Comparison of ENCODE assay signal across 9 cellular contexts in the genomic region with DNA sequence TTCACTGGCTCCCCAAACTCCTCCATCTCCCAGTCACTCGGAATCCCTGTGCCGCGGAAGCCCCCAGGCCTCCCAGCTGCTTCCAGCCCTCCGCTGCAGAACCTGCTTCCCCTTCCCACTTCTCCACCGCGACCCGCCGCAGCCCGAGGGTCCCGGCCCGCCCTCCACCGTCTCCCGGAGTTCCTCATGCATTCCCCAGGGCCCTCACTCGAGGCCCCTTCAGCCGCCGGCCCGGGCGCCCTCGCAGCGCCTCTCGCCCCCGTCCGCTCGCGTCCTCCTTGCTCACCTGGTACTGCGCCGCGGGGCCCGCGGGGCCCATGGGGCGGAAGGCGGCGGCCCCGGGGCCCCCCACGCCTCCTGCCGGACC. TPM values are rescaled to one million over a fixed set of nuclear protein-coding genes. Genes with fewer than 3 reads are reported as not detected.
DNase-seq lines count a peak whose midpoint lies in the region; ATAC-seq, FAIRE-seq and TF ChIP-seq lines count a peak whose summit lies in the region.
"Had no signal": no experiment of that assay in that cellular context is flagged by ENCODE, and none has a peak within 500 bp of the region (broad histone marks: within the 10 kb centered on the region; RNA-seq: fewer than 3 reads in every experiment).

No MANE protein-coding gene starts in this region.

- H3K27ac ChIP-seq in Panc1 (ENCODE audit: low read length) = peak overlapping the region; percentile 72
- H3K27ac ChIP-seq in neural progenitor cell = peak overlapping the region; percentile 76

- H2AFZ ChIP-seq in neural progenitor cell (replicated peaks) = peak overlapping the region; percentile 34

- H3K79me2 ChIP-seq in neural progenitor cell (ENCODE audit: low read depth) = peaks cover 46% of the 10 kb centered on the region

- BruUV-seq in Panc1 (replicated peaks; lab: Mats Ljungman, UMichigan) = no TSS peak

- H3K36me3 ChIP-seq in Panc1 (ENCODE audit: control insufficient read depth, insufficient read depth, low read length) (peaks cover 6% of the 10 kb centered on the region; the same call in 1 of the 2 replicates), neural progenitor cell (no peaks in the 10 kb centered on the region)

- H3K4me1 Mint-ChIP-seq in endothelial cell (ENCODE audit: unreplicated experiment) (peaks cover 22% of the 10 kb centered on the region), neural progenitor cell (peaks cover 26% of the 10 kb centered on the region)

- intact Hi-C loops in Panc1 (cut with micrococcal nuclease; ENCODE audit: unreplicated experiment) = no loop called here

- CTCF ChIA-PET in Panc1 (lab: Charles Lee) = no interaction called here

- ATAC-seq in HG02678 (IDR thresholded peaks at IDR 0.05; ENCODE audit: unreplicated experiment) (peak; percentile 28), Panc1 (peak; percentile 33)

- in situ Hi-C loops in Panc1 (cut with HindIII; ENCODE audit: low pct_unique_long_range_greater_than_20kb, low sequenced_read_pairs) = no loop called here

- H3K27me3 Mint-ChIP-seq in endothelial cell (ENCODE audit: unreplicated experiment) (peaks cover 3% of the 10 kb centered on the region), neural progenitor cell (ENCODE audit: insufficient read depth, low read depth) (no peaks in the 10 kb centered on the region)

- H3K9me3 ChIP-seq in Panc1 (ENCODE audit: control insufficient read depth, insufficient read depth, low read depth, low read length) (no peaks in the 10 kb centered on the region), neural progenitor cell (ENCODE audit: low read depth) (no peaks in the 10 kb centered on the region)

- H3K9me3 Mint-ChIP-seq in endothelial cell (ENCODE audit: unreplicated experiment) (no peaks in the 10 kb centered on the region), neural progenitor cell (no peaks in the 10 kb centered on the region)

- POLR2A ChIA-PET in Panc1 (lab: Charles Lee) = no interaction called here

- peak overlapping the region; percentile 92 for H3K27ac Mint-ChIP-seq in endothelial cell (ENCODE audit: unreplicated experiment)
- peak overlapping the region; percentile 96 for H3K27ac Mint-ChIP-seq in neural progenitor cell

- H3K4me3 ChIP-seq in Panc1 (ENCODE audit: low read depth in 2 of 2, low read length in 2 of 2) (peak overlapping the region; percentile 78 to 82), neural progenitor cell (peak overlapping the region; percentile 95)

- peaks cover 25% of the 10 kb centered on the region for H4K20me1 ChIP-seq in neural progenitor cell (ENCODE audit: low read depth)

- TF ChIP-seq CTCF in Panc1 (IDR thresholded peaks at IDR 0.05) (no peak), endothelial cell (IDR thresholded peaks at IDR 0.05; ENCODE audit: unreplicated experiment) (no peak), neural progenitor cell (IDR thresholded peaks at IDR 0.05) (peak; percentile 4), D721Med (IDR thresholded peaks at IDR 0.05; ENCODE audit: insufficient read depth, missing control alignments) (no peak)

- H3K4me1 ChIP-seq in Panc1 (ENCODE audit: control insufficient read depth, insufficient read depth, low read length) (peaks cover 31% of the 10 kb centered on the region), neural progenitor cell (peaks cover 21% of the 10 kb centered on the region)

- FAIRE-seq in D721Med (lab: Jason Lieb, UNC) = no peak

- H3K4me3 Mint-ChIP-seq in endothelial cell (ENCODE audit: unreplicated experiment) (peak overlapping the region; percentile 99), neural progenitor cell (peak overlapping the region; percentile 97)

- no peaks in the 10 kb centered on the region for H3K36me3 Mint-ChIP-seq in endothelial cell (ENCODE audit: low read depth, unreplicated experiment)
- H3K36me3 Mint-ChIP-seq in neural progenitor cell = peaks cover under 1% of the 10 kb centered on the region

- H3K27me3 ChIP-seq in Panc1 (ENCODE audit: control insufficient read depth, insufficient read depth, low read length) (no peaks in the 10 kb centered on the region), neural progenitor cell (peaks cover 31% of the 10 kb centered on the region)

- peak overlapping the region; percentile 99 for H3K4me2 ChIP-seq in neural progenitor cell

- peaks cover 29% of the 10 kb centered on the region for H3F3A ChIP-seq in neural progenitor cell (ENCODE audit: low read depth)

- peak; percentile 44 for DNase-seq in SIG-M5 treated with dmso at 0.1 percent for 504 hours (lab: John Stamatoyannopoulos, UW; ENCODE audit: unreplicated experiment)
- DNase-seq in SIG-M5 (lab: John Stamatoyannopoulos, UW) = no peak
- DNase-seq in Panc1 (ENCODE audit: low read depth, low spot score) = no peak
- DNase-seq in endothelial cell (ENCODE audit: low spot score) = peak; percentile 52
- no peak for DNase-seq in neural progenitor cell (ENCODE audit: low spot score)
- DNase-seq in D721Med (ENCODE audit: insufficient read length, low spot score) = no peak
- DNase-seq in stimulated activated CD4-positive, alpha-beta T cell treated with anti-CD3 and anti-CD28 coated beads, Interleukin-2, amount 100 ng/mL, for 48 hours = no peak

- H3K9ac ChIP-seq in neural progenitor cell = peak overlapping the region; percentile 69

RNA-seq across cellular contexts. Expression of gene SMARCD2, which starts 0.3 kb away (rescaled TPM):
- total RNA-seq in Panc1 (2021; ENCODE audit: unreplicated experiment) (59.4 TPM), endothelial cell (ENCODE audit: unreplicated experiment) (57.3 TPM), neural progenitor cell (ENCODE audit: low replicate concordance) (80.7 and 100 TPM in 2 replicates)
- polyA plus RNA-seq in Panc1 (2012; ENCODE audit: insufficient read length) = 48.7 TPM

RNA-seq across cellular contexts. Expression of gene FTSJ3, which starts 14.7 kb away (rescaled TPM):
- 41.3 TPM for total RNA-seq in Panc1 (2021; ENCODE audit: unreplicated experiment)
- 31.1 TPM for polyA plus RNA-seq in Panc1 (2012; ENCODE audit: insufficient read length)
- 48.6 TPM for total RNA-seq in endothelial cell (ENCODE audit: unreplicated experiment)
- 21.8 and 44.3 TPM in 2 replicates for total RNA-seq in neural progenitor cell (ENCODE audit: low replicate concordance)

RNA-seq across cellular contexts. Expression of gene PSMC5, which starts 14.9 kb away (rescaled TPM):
- total RNA-seq in Panc1 (2021; ENCODE audit: unreplicated experiment) (145 TPM), endothelial cell (ENCODE audit: unreplicated experiment) (124 TPM), neural progenitor cell (ENCODE audit: low replicate concordance) (49.6 and 69.7 TPM in 2 replicates)
- polyA plus RNA-seq in Panc1 (2012; ENCODE audit: insufficient read length) = 223 TPM

RNA-seq across cellular contexts. Expression of gene CSH2, which starts 31.3 kb away (rescaled TPM):
- total RNA-seq in Panc1 (2021; ENCODE audit: unreplicated experiment) (not detected), endothelial cell (ENCODE audit: unreplicated experiment) (not detected), neural progenitor cell (ENCODE audit: low replicate concordance) (not detected in 2 replicates)
- 0.30 TPM for polyA plus RNA-seq in Panc1 (2012; ENCODE audit: insufficient read length)
- total RNA-seq: glomerular endothelial cell had no signal

RNA-seq across cellular contexts. Expression of gene GH2, which starts 39.6 kb away (rescaled TPM):
- total RNA-seq in Panc1 (2021; ENCODE audit: unreplicated experiment) = not detected
- not detected for polyA plus RNA-seq in Panc1 (2012; ENCODE audit: insufficient read length)
- not detected for total RNA-seq in endothelial cell (ENCODE audit: unreplicated experiment)
- total RNA-seq in neural progenitor cell (ENCODE audit: low replicate concordance) = not detected in 2 replicates
- total RNA-seq: glomerular endothelial cell had no signal

Comparison
In these comparisons a context has a peak if more than half of its experiments do, and no peak if none do; other contexts are left out.
1. DNase-seq: peak in SIG-M5 treated with dmso at 0.1 percent for 504 hours (single experiment) and endothelial cell (single experiment); none in SIG-M5 (single experiment), Panc1 (single experiment), neural progenitor cell (single experiment), D721Med (single experiment) and stimulated activated CD4-positive, alpha-beta T cell treated with anti-CD3 and anti-CD28 coated beads, Interleukin-2, amount 100 ng/mL, for 48 hours (0 of 2).